In the genomic region with DNA sequence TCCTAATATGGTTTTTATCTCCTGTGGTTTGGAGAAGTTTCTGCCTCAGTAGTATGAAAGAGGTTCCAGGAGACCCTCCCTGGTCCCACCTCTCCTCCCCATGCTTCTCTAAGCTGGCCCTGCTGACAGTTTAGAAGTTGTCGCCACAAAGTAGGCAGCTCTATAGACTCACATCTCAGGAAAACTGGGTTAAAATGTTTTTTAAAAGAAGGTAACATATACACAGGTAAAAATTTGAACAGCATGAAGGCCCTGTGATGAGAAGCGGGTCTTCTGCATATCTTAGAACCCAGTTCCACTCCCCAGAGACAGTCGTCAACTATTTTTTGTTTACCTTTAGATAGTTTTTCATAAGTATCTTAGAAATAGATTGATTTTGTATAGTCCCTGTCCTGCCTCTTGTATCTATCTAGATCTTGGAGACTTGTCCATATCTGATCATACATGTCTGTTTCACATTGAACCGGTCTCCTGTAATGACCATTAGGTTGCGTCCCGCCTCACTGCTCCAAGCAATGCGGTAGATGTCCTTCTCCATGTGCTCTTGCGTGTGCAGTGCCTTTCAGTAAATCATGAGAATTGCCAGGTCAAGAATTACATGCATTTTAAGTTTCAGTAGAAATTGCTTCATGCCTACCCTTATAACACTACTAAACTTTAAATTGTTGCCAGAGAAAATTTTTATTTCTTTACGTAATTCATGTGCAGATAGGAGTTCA, we compare ENCODE assay signal across 9 cellular contexts. TPM values are rescaled to one million over a fixed set of nuclear protein-coding genes. Genes with fewer than 3 reads are reported as not detected.
A peak's percentile ranks its signal among the peaks of the same experiment; 100 is the strongest.
DNase-seq lines count a peak whose midpoint lies in the region; ATAC-seq and TF ChIP-seq lines count a peak whose summit lies in the region.
"Had no signal": no experiment of that assay in that cellular context is flagged by ENCODE, and none has a peak within 500 bp of the region (broad histone marks: within the 10 kb centered on the region; RNA-seq: fewer than 3 reads in every experiment).

No MANE protein-coding gene starts in this region.

- H3K4me1 Mint-ChIP-seq in activated T-helper 1 cell treated with anti-CD3 and anti-CD28 coated beads, Interleukin-12 subunit alpha, Interleukin-12 subunit beta, Interleukin-2, Interleukin-4 antibody, amounts not matched to agents 30 ng/mL and 10 ng/mL and 1 ng/mL, durations not matched to agents 14 hours and 24 hours and 36 hours (ENCODE audit: low read depth), result peaks cover 70% of the 10 kb centered on the region
- H3K4me1 Mint-ChIP-seq in glutamatergic neuron (ENCODE audit: low read depth, unreplicated experiment), result peaks cover 48% of the 10 kb centered on the region

- 22% methylated on average over 9 of the region's 9 CpGs for WGBS in smooth muscle cell (ENCODE audit: low lambda C conversion rate)

- no peak overlapping the region for H2AFZ ChIP-seq in smooth muscle cell (ENCODE audit: low read depth)

- no peaks in the 10 kb centered on the region for H3K9me3 ChIP-seq in smooth muscle cell (replicated peaks; ENCODE audit: low read depth)
- H3K9me3 ChIP-seq in mucosa of descending colon, result no peaks in the 10 kb centered on the region

- H3K27ac Mint-ChIP-seq in activated T-helper 1 cell treated with anti-CD3 and anti-CD28 coated beads, Interleukin-12 subunit alpha, Interleukin-12 subunit beta, Interleukin-2, Interleukin-4 antibody, amounts not matched to agents 30 ng/mL and 10 ng/mL and 1 ng/mL, durations not matched to agents 14 hours and 24 hours and 36 hours, result peak overlapping the region; percentile 97
- H3K27ac Mint-ChIP-seq in glutamatergic neuron (ENCODE audit: unreplicated experiment), result no peak overlapping the region

- ATAC-seq in mucosa of descending colon, result no peak
- no peak for ATAC-seq in GM18520 (IDR thresholded peaks at IDR 0.05; ENCODE audit: unreplicated experiment)
- ATAC-seq in GM21381 (IDR thresholded peaks at IDR 0.05; ENCODE audit: unreplicated experiment), result no peak

- H3K36me3 ChIP-seq in smooth muscle cell (ENCODE audit: low read depth), result no peaks in the 10 kb centered on the region
- no peaks in the 10 kb centered on the region for H3K36me3 ChIP-seq in mucosa of descending colon (ENCODE audit: low read depth)

- peak overlapping the region; percentile 90 for H3K27ac ChIP-seq in smooth muscle cell (ENCODE audit: low read depth)
- H3K27ac ChIP-seq: 22Rv1 had no signal

- H3K27me3 Mint-ChIP-seq in activated T-helper 1 cell treated with anti-CD3 and anti-CD28 coated beads, Interleukin-12 subunit alpha, Interleukin-12 subunit beta, Interleukin-2, Interleukin-4 antibody, amounts not matched to agents 30 ng/mL and 10 ng/mL and 1 ng/mL, durations not matched to agents 14 hours and 24 hours and 36 hours (ENCODE audit: insufficient read depth), result no peaks in the 10 kb centered on the region
- peaks cover 13% of the 10 kb centered on the region for H3K27me3 Mint-ChIP-seq in glutamatergic neuron (ENCODE audit: unreplicated experiment)

- peak overlapping the region; percentile 88 for H3K4me2 ChIP-seq in smooth muscle cell

- peaks cover 37% of the 10 kb centered on the region for H3K79me2 ChIP-seq in smooth muscle cell (ENCODE audit: low read depth)

- H4K20me1 ChIP-seq in smooth muscle cell (ENCODE audit: low read depth), result peaks cover 40% of the 10 kb centered on the region

- peaks cover 11% of the 10 kb centered on the region for H3F3A ChIP-seq in smooth muscle cell (ENCODE audit: low read depth)

- peak overlapping the region; percentile 21 for H3K9ac ChIP-seq in smooth muscle cell (ENCODE audit: low read depth)

- H3K9me3 Mint-ChIP-seq in activated T-helper 1 cell treated with anti-CD3 and anti-CD28 coated beads, Interleukin-12 subunit alpha, Interleukin-12 subunit beta, Interleukin-2, Interleukin-4 antibody, amounts not matched to agents 30 ng/mL and 10 ng/mL and 1 ng/mL, durations not matched to agents 14 hours and 24 hours and 36 hours, result no peaks in the 10 kb centered on the region
- peaks cover 3% of the 10 kb centered on the region for H3K9me3 Mint-ChIP-seq in glutamatergic neuron (ENCODE audit: unreplicated experiment)

- no peaks in the 10 kb centered on the region for H3K27me3 ChIP-seq in smooth muscle cell (ENCODE audit: low read depth)

- peak overlapping the region; percentile 100 for H3K4me3 Mint-ChIP-seq in activated T-helper 1 cell treated with anti-CD3 and anti-CD28 coated beads, Interleukin-12 subunit alpha, Interleukin-12 subunit beta, Interleukin-2, Interleukin-4 antibody, amounts not matched to agents 30 ng/mL and 10 ng/mL and 1 ng/mL, durations not matched to agents 14 hours and 24 hours and 36 hours
- peak overlapping the region; percentile 86 for H3K4me3 Mint-ChIP-seq in glutamatergic neuron (ENCODE audit: unreplicated experiment)

- TF ChIP-seq CTCF in glutamatergic neuron (IDR thresholded peaks at IDR 0.05; ENCODE audit: partially characterized antibody, unreplicated experiment) (no peak), smooth muscle cell (IDR thresholded peaks at IDR 0.05; ENCODE audit: borderline replicate concordance, insufficient read depth, poor library complexity, severe bottlenecking) (no peak), mucosa of descending colon (IDR thresholded peaks at IDR 0.05) (no peak)

- H3K4me1 ChIP-seq in smooth muscle cell (ENCODE audit: low read depth) (peaks cover 46% of the 10 kb centered on the region), mucosa of descending colon (ENCODE audit: low read depth) (peaks cover 23% of the 10 kb centered on the region)

- peak; percentile 12 for DNase-seq in NCI-H82 (lab: John Stamatoyannopoulos, UW)
- DNase-seq in NCI-H82 treated with DMSO at 0.1 percent for 48 hours (lab: John Stamatoyannopoulos, UW; ENCODE audit: unreplicated experiment), result no peak
- no peak for DNase-seq in activated T-helper 1 cell treated with anti-CD3 and anti-CD28 coated beads, Interleukin-12 subunit alpha, Interleukin-12 subunit beta, Interleukin-2, Interleukin-4 antibody, amounts not matched to agents 30 ng/mL and 10 ng/mL and 1 ng/mL, durations not matched to agents 14 hours and 24 hours and 36 hours (ENCODE audit: low spot score)
- no peak for DNase-seq in glutamatergic neuron
- no peak for DNase-seq in smooth muscle cell (lab: John Stamatoyannopoulos, UW; ENCODE audit: unreplicated experiment)
- DNase-seq in mucosa of descending colon, result no peak

- intact Hi-C loops in activated T-helper 1 cell treated with anti-CD3 and anti-CD28 coated beads, Interleukin-12 subunit alpha, Interleukin-12 subunit beta, Interleukin-2, Interleukin-4 antibody, amounts not matched to agents 30 ng/mL and 10 ng/mL and 1 ng/mL, durations not matched to agents 14 hours and 24 hours and 36 hours (cut with micrococcal nuclease), result loop anchor here (1.0 to 10.0 kb wide), 4 partner anchors 12 to 1947 kb away; a partner anchor contains a TSS
- intact Hi-C loops in mucosa of descending colon (cut with DNase I, micrococcal nuclease), result loop anchor here in 1 of 2 donors (10.0 kb wide), 1 partner anchor 145 kb away; no protein-coding TSS in a partner anchor

- H3K4me3 ChIP-seq in smooth muscle cell (peak overlapping the region; percentile 86), mucosa of descending colon (no peak overlapping the region)

- peaks cover 73% of the 10 kb centered on the region for H3K36me3 Mint-ChIP-seq in activated T-helper 1 cell treated with anti-CD3 and anti-CD28 coated beads, Interleukin-12 subunit alpha, Interleukin-12 subunit beta, Interleukin-2, Interleukin-4 antibody, amounts not matched to agents 30 ng/mL and 10 ng/mL and 1 ng/mL, durations not matched to agents 14 hours and 24 hours and 36 hours (ENCODE audit: low read depth)
- H3K36me3 Mint-ChIP-seq in glutamatergic neuron (ENCODE audit: unreplicated experiment), result no peaks in the 10 kb centered on the region

RNA-seq across cellular contexts. Expression of a gene that starts 2.2 kb away (rescaled TPM):
- total RNA-seq in activated T-helper 1 cell treated with anti-CD3 and anti-CD28 coated beads, Interleukin-12 subunit alpha, Interleukin-12 subunit beta, Interleukin-2, Interleukin-4 antibody, amounts not matched to agents 30 ng/mL and 10 ng/mL and 1 ng/mL, durations not matched to agents 14 hours and 24 hours and 36 hours, result 140 and 141 TPM in 2 replicates
- total RNA-seq in glutamatergic neuron (ENCODE audit: unreplicated experiment), result 2.4 TPM
- total RNA-seq in smooth muscle cell, result 22.7 and 23.6 TPM in 2 replicates
- polyA plus RNA-seq in smooth muscle cell, result 13.6 and 22.6 TPM in 2 replicates
- 10 to 100 TPM; 21.5 to 40.1 (median 23.9) TPM for total RNA-seq in mucosa of descending colon
